In genomic region chr6:108797951-108798671, GRCh38 we compare ENCODE assay signal across 11 cellular contexts. TPM values are rescaled to one million over a fixed set of nuclear protein-coding genes. Genes with fewer than 3 reads are reported as not detected.
DNase-seq lines count a peak whose midpoint lies in the region; ATAC-seq and TF ChIP-seq lines count a peak whose summit lies in the region.
"Had no signal": no experiment of that assay in that cellular context is flagged by ENCODE, and none has a peak within 500 bp of the region (broad histone marks: within the 10 kb centered on the region; RNA-seq: fewer than 3 reads in every experiment).

No MANE protein-coding gene starts in this region.

- no peaks in the 10 kb centered on the region for H3K27me3 Mint-ChIP-seq in GM23338 (ENCODE audit: insufficient read depth, low read depth, poor library complexity)
- no peaks in the 10 kb centered on the region for H3K27me3 Mint-ChIP-seq in T-helper 17 cell
- H3K27me3 Mint-ChIP-seq in progenitor cell of endocrine pancreas: no peaks in the 10 kb centered on the region

- H3K36me3 ChIP-seq in GM23338 (ENCODE audit: insufficient read depth) (no peaks in the 10 kb centered on the region), heart right ventricle (no peaks in the 10 kb centered on the region)

- no peak overlapping the region for H3K27ac ChIP-seq in GM23338 (ENCODE audit: low read depth)
- peak overlapping the region in 2 of 10 donors; percentile 15 to 61 for H3K27ac ChIP-seq in heart right ventricle
- H3K27ac ChIP-seq: GM23248 had no signal

- no peaks in the 10 kb centered on the region for H4K20me1 ChIP-seq in GM23338 (replicated peaks; ENCODE audit: insufficient read depth)

- TF ChIP-seq CTCF in GM23338 (conservative IDR thresholded peaks at IDR 0.05; ENCODE audit: low read depth in 2 of 2) (no peak), progenitor cell of endocrine pancreas (IDR thresholded peaks at IDR 0.05; ENCODE audit: unreplicated experiment) (no peak), heart right ventricle (IDR thresholded peaks at IDR 0.05) (no peak)

- peaks cover 18% of the 10 kb centered on the region for H3K4me1 Mint-ChIP-seq in GM23338
- peaks cover 18% of the 10 kb centered on the region for H3K4me1 Mint-ChIP-seq in T-helper 17 cell
- peaks cover 70% of the 10 kb centered on the region for H3K4me1 Mint-ChIP-seq in progenitor cell of endocrine pancreas (ENCODE audit: low read depth)

- ATAC-seq in GM23338 (no peak), T-helper 17 cell (peak; percentile 44), GM21360 (IDR thresholded peaks at IDR 0.05; ENCODE audit: unreplicated experiment) (no peak), heart right ventricle (no peak)

- DNase-seq in GM23338 (ENCODE audit: low spot score) (no peak), T-helper 17 cell (no peak), glomerular visceral epithelial cell (ENCODE audit: extremely low spot score) (peak; percentile 94), progenitor cell of endocrine pancreas (ENCODE audit: low spot score, unreplicated experiment) (no peak), H4 (ENCODE audit: low spot score) (no peak), heart right ventricle (no peak)
- DNase-seq: foreskin melanocyte, GM23248, NCI-H345 had no signal

- H3F3A ChIP-seq in GM23338 (replicated peaks; ENCODE audit: low read depth): no peaks in the 10 kb centered on the region

- no peaks in the 10 kb centered on the region for H3K27me3 ChIP-seq in GM23338 (ENCODE audit: insufficient read depth)
- no peaks in the 10 kb centered on the region for H3K27me3 ChIP-seq in heart right ventricle

- H2AFZ ChIP-seq in GM23338: peak overlapping the region; percentile 90
- H2AFZ ChIP-seq: GM23248 had no signal

- H3K4me1 ChIP-seq in GM23338 (ENCODE audit: insufficient read depth): peaks cover 10% of the 10 kb centered on the region; the same call in 1 of the 2 replicates
- peaks cover 4 to 45% (median 12%) of the 10 kb centered on the region in 9 donors for H3K4me1 ChIP-seq in heart right ventricle

- no peaks in the 10 kb centered on the region for H3K9me2 ChIP-seq in GM23338 (ENCODE audit: insufficient read depth)

- no peak overlapping the region for H3K4me2 ChIP-seq in GM23338

- H3K4me3 Mint-ChIP-seq in GM23338 (no peak overlapping the region), T-helper 17 cell (peak overlapping the region; percentile 86), progenitor cell of endocrine pancreas (ENCODE audit: low read depth) (peak overlapping the region; percentile 2)

- 72 to 76% methylated on average over 11 of the region's 11 CpGs for WGBS in heart right ventricle, 2 donors

- no peaks in the 10 kb centered on the region for H3K79me2 ChIP-seq in GM23338 (replicated peaks; ENCODE audit: insufficient read depth)

- H3K36me3 Mint-ChIP-seq in GM23338 (ENCODE audit: low read depth): no peaks in the 10 kb centered on the region
- peaks cover 2% of the 10 kb centered on the region for H3K36me3 Mint-ChIP-seq in T-helper 17 cell (ENCODE audit: low read depth)
- H3K36me3 Mint-ChIP-seq in progenitor cell of endocrine pancreas (ENCODE audit: insufficient read depth): no peaks in the 10 kb centered on the region

- intact Hi-C loops in heart right ventricle (cut with DNase I): no loop called here

- H3K9me3 ChIP-seq in T-helper 17 cell (ENCODE audit: control insufficient read depth, low read length, poor library complexity, severe bottlenecking) (no peaks in the 10 kb centered on the region), heart right ventricle (no peaks in the 10 kb centered on the region)

- H3K27ac Mint-ChIP-seq in GM23338 (peak overlapping the region; percentile 45; the same call in 1 of the 2 replicates), T-helper 17 cell (peak overlapping the region; percentile 88), progenitor cell of endocrine pancreas (peak overlapping the region; percentile 93)

- no peak overlapping the region for H3K4me3 ChIP-seq in GM23338
- no peak overlapping the region for H3K4me3 ChIP-seq in heart right ventricle
- H3K4me3 ChIP-seq: GM23248, skin epidermis had no signal

- H3K9me3 Mint-ChIP-seq in GM23338 (no peaks in the 10 kb centered on the region), progenitor cell of endocrine pancreas (ENCODE audit: low read depth) (no peaks in the 10 kb centered on the region)

TF ChIP-seq in GM23338, 12 proteins besides CTCF, POLR2A, EP300 and RAD21:
- no peak for TF ChIP-seq EZH2 (IDR thresholded peaks at IDR 0.05; ENCODE audit: low read depth, unreplicated experiment)
- TF ChIP-seq STAT1 (IDR thresholded peaks at IDR 0.05; ENCODE audit: unreplicated experiment): no peak
- TF ChIP-seq REST (IDR thresholded peaks at IDR 0.05; ENCODE audit: unreplicated experiment): no peak

RNA-seq across cellular contexts. Expression of gene ARMC2, which starts 50.1 kb away (rescaled TPM):
- 2.7 and 4.0 TPM in 2 replicates for total RNA-seq in GM23338 (2014; rRNA removed; shearing (Covaris generic))
- polyA plus RNA-seq in GM23338 (2016; fragmentation: Nextera tagmentation; extraction: Ambion mirVana) (3.0 and 4.4 TPM in 2 replicates), heart right ventricle (1 to 10 TPM; 2.5 to 4.4 TPM)
- total RNA-seq in T-helper 17 cell (1 to 10 TPM; 6.9 to 8.7 TPM), progenitor cell of endocrine pancreas (16.1 and 16.5 TPM in 2 replicates), heart right ventricle (10 to 100 TPM; 10.6 to 16.4 (median 13.0) TPM)
- 0.33 and 1.2 TPM in 2 replicates for total RNA-seq in H4 (2014; rRNA removed; shearing (Covaris generic))
